1 cellular context compared by ENCODE assay signal in the genomic region with DNA sequence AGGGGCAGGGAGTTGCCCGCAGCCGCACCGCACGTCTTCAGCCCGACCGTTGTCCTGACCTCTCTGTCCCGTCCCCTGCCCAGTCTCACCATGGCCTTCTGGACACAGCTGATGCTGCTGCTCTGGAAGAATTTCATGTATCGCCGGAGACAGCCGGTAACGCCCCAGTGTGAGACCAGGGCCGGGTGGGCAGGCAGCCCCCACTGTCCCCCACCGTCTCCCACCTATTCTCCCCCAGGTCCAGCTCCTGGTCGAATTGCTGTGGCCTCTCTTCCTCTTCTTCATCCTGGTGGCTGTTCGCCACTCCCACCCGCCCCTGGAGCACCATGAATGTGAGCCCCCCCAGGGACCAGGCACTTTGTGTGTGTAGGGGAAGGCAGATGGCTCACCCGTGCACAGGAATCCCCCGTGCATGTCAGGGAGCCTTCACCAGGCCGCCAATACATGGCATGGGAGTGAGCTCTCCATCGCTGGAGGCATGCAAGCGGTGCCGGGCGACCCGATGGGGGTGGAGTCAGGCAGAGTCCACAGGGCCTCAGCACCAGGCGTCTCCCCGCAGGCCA.
A peak's percentile ranks its signal among the peaks of the same experiment; 100 is the strongest.
TF ChIP-seq lines count a peak whose summit lies in the region.

No MANE protein-coding gene starts in this region.

TF ChIP-seq in GM12878, 131 proteins besides CTCF, POLR2A, EP300 and RAD21:
- TF ChIP-seq FOS (IDR thresholded peaks at IDR 0.05; ENCODE audit: borderline replicate concordance, extremely low read depth, insufficient read length) (no peak), NFXL1 (IDR thresholded peaks at IDR 0.05; ENCODE audit: borderline replicate concordance) (no peak)
- TF ChIP-seq, protein P1, sequence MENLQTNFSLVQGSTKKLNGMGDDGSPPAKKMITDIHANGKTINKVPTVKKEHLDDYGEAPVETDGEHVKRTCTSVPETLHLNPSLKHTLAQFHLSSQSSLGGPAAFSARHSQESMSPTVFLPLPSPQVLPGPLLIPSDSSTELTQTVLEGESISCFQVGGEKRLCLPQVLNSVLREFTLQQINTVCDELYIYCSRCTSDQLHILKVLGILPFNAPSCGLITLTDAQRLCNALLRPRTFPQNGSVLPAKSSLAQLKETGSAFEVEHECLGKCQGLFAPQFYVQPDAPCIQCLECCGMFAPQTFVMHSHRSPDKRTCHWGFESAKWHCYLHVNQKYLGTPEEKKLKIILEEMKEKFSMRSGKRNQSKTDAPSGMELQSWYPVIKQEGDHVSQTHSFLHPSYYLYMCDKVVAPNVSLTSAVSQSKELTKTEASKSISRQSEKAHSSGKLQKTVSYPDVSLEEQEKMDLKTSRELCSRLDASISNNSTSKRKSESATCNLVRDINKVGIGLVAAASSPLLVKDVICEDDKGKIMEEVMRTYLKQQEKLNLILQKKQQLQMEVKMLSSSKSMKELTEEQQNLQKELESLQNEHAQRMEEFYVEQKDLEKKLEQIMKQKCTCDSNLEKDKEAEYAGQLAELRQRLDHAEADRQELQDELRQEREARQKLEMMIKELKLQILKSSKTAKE (IDR thresholded peaks at IDR 0.05; ENCODE audit: low read depth, poor library complexity, severe bottlenecking) = peak; percentile 7
